In the genomic region with DNA sequence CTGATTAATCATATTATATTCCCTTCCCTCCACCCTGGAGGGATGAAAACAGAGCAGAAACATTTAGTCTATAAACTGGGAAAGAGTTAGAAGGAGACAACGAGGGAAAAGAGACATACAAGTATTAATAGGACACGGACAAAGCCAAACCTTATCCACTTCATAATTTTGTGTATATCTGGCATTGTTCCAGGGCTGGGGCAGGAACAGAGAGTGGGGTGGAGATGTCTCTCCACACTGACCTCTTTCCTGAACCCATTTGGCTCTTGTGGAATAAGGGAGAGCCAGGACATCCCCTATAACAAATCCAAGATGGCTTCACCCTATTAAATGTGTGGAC, we compare ENCODE assay signal across 25 cellular contexts. TPM values are rescaled to one million over a fixed set of nuclear protein-coding genes. Genes with fewer than 3 reads are reported as not detected.
"Had no signal": no experiment of that assay in that cellular context is flagged by ENCODE, and none has a peak within 500 bp of the region (broad histone marks: within the 10 kb centered on the region; RNA-seq: fewer than 3 reads in every experiment).

No MANE protein-coding gene starts in this region.

- H3K4me3 ChIP-seq: esophagus muscularis mucosa, heart left ventricle, tibial nerve had no signal

- H3K4me1 ChIP-seq: esophagus muscularis mucosa, foreskin keratinocyte had no signal

- H3K9me3 ChIP-seq: esophagus muscularis mucosa, heart left ventricle, tibial nerve had no signal

- DNase-seq: activated CD4-positive, alpha-beta memory T cell treated with anti-CD3 and anti-CD28 coated beads, Interleukin-2, amount 10 ng/mL, durations not matched to agents 7 days and 5 days; activated CD4-positive, alpha-beta T cell treated with anti-CD3 and anti-CD28 coated beads, Interleukin-2, amount 10 ng/mL, durations not matched to agents 7 days and 5 days; activated CD4-positive, CD25-positive, alpha-beta regulatory T cell treated with anti-CD3 and anti-CD28 coated beads, Interleukin-2, amount 50 U/mL, for 72 hours; activated CD8-positive, alpha-beta memory T cell treated with anti-CD3 and anti-CD28 coated beads, Interleukin-2, amount 50 U/mL, for 48 hours; activated gamma-delta T cell treated with Interleukin-2 at 50 U/mL for 16 hours; activated naive CD4-positive, alpha-beta T cell treated with anti-CD3 and anti-CD28 coated beads, Interleukin-2, amount 50 U/mL, for 16 hours; activated T-cell treated with anti-CD3 and anti-CD28 coated beads, Interleukin-2, amount 50 U/mL, for 4 hours; amniotic stem cell; dermis blood vessel endothelial cell; effector CD4-positive, alpha-beta T cell; foreskin keratinocyte; heart left ventricle; left ventricle myocardium superior; mammary epithelial cell; naive B cell; nucleus accumbens; right cardiac atrium; stimulated activated CD4-positive, alpha-beta T cell treated with anti-CD3 and anti-CD28 coated beads, Interleukin-2, amount 100 ng/mL, for 48 hours; stimulated activated naive CD4-positive, alpha-beta T cell treated with Interleukin-2 at 50 U/mL for 16 hours; WERI-Rb-1 had no signal

- FAIRE-seq: bronchial epithelial cell, TTC549 had no signal

- H3K36me3 ChIP-seq: esophagus muscularis mucosa, heart left ventricle, tibial nerve, WERI-Rb-1 had no signal

- ATAC-seq: activated T-cell treated with anti-CD3 and anti-CD28 coated beads, Interleukin-2, amount 50 U/mL, for 4 hours; activated T-helper 17 cell treated with anti-CD3 and anti-CD28 coated beads, Interleukin-2, amount 50 U/mL, for 72 hours; foreskin keratinocyte; heart left ventricle; left ventricle myocardium superior; right cardiac atrium had no signal

- H3K27ac ChIP-seq: esophagus muscularis mucosa, foreskin keratinocyte, heart left ventricle, tibial nerve, WERI-Rb-1 had no signal

- H3K27me3 ChIP-seq: esophagus muscularis mucosa, heart left ventricle, tibial nerve had no signal

RNA-seq across cellular contexts. Expression of a gene that starts 43.7 kb away (rescaled TPM):
- total RNA-seq: dermis blood vessel endothelial cell had no signal
